In genomic region chr5:152514827-152515397, GRCh38 we compare ENCODE assay signal across 10 cellular contexts.
DNase-seq lines count a peak whose midpoint lies in the region; ATAC-seq, FAIRE-seq and TF ChIP-seq lines count a peak whose summit lies in the region.
"Had no signal": no experiment of that assay in that cellular context is flagged by ENCODE, and none has a peak within 500 bp of the region (broad histone marks: within the 10 kb centered on the region; RNA-seq: fewer than 3 reads in every experiment).

No MANE protein-coding gene starts in this region.

- no peak for FAIRE-seq in HTR-8/SVneo (lab: Jason Lieb, UNC)

- H3K27me3 ChIP-seq in thyroid gland = no peaks in the 10 kb centered on the region
- H3K27me3 ChIP-seq: SJSA1 had no signal

- H3K36me3 ChIP-seq in thyroid gland = no peaks in the 10 kb centered on the region
- H3K36me3 ChIP-seq: SJSA1 had no signal

- no peak for TF ChIP-seq POLR2A in thyroid gland (IDR thresholded peaks at IDR 0.05)

- intact Hi-C loops in thyroid gland (cut with DNase I) = no loop called here

- peak in 3 of 6 experiments; percentile 29 to 53 (median 45) for TF ChIP-seq CTCF in thyroid gland (IDR thresholded peaks at IDR 0.05)

- H3K4me1 ChIP-seq in thyroid gland = no peaks in the 10 kb centered on the region
- H3K4me1 ChIP-seq: SJSA1 had no signal

- no peak overlapping the region for H3K4me3 ChIP-seq in thyroid gland (replicated peaks in 1 of 3)
- H3K4me3 ChIP-seq: lung, SJSA1 had no signal

- no peak overlapping the region for H3K27ac ChIP-seq in thyroid gland
- H3K27ac ChIP-seq: SJSA1 had no signal

- ATAC-seq in HG02642 (IDR thresholded peaks at IDR 0.05; ENCODE audit: poor library complexity, unreplicated experiment) = no peak
- no peak for ATAC-seq in HG02884 (IDR thresholded peaks at IDR 0.05; ENCODE audit: unreplicated experiment)

- DNase-seq in DMS79 treated with DMSO at 0.1 percent for 48 hours (lab: John Stamatoyannopoulos, UW) (peak; percentile 18), HTR-8/SVneo (ENCODE audit: insufficient read length, low spot score) (peak; percentile 27), SK-MEL-5 (ENCODE audit: low read depth, low spot score) (peak; percentile 52), inferior parietal cortex (ENCODE audit: extremely low spot score) (peak; percentile 77), thyroid gland (no peak), NCI-H128 (lab: John Stamatoyannopoulos, UW; ENCODE audit: unreplicated experiment) (no peak)

- H3K9me3 ChIP-seq in thyroid gland = no peaks in the 10 kb centered on the region

- in situ Hi-C loops in SK-MEL-5 (cut with HindIII; ENCODE audit: low pct_unique_long_range_greater_than_20kb, low sequenced_read_pairs) = no loop called here

- 29 to 33% methylated on average over 2 of the region's 2 CpGs for WGBS in thyroid gland, 2 donors

Comparison
In these comparisons a context has a peak if more than half of its experiments do, and no peak if none do; other contexts are left out.
1. DNase-seq: peak in DMS79 treated with DMSO at 0.1 percent for 48 hours (single experiment), HTR-8/SVneo (single experiment), SK-MEL-5 (single experiment) and inferior parietal cortex (single experiment); none in thyroid gland (0 of 2) and NCI-H128 (single experiment).